In genomic region chr2:70523672-70523995, GRCh38 we compare ENCODE assay signal across 14 cellular contexts. TPM values are rescaled to one million over a fixed set of nuclear protein-coding genes. Genes with fewer than 3 reads are reported as not detected.
A peak's percentile ranks its signal among the peaks of the same experiment; 100 is the strongest.
DNase-seq lines count a peak whose midpoint lies in the region; ATAC-seq, FAIRE-seq and TF ChIP-seq lines count a peak whose summit lies in the region.
"Had no signal": no experiment of that assay in that cellular context is flagged by ENCODE, and none has a peak within 500 bp of the region (broad histone marks: within the 10 kb centered on the region; RNA-seq: fewer than 3 reads in every experiment).

No MANE protein-coding gene starts in this region.

- H3K27me3 ChIP-seq in DND-41 (ENCODE audit: insufficient read depth, low read length, poor library complexity) (peaks cover 8% of the 10 kb centered on the region), mammary epithelial cell (ENCODE audit: insufficient read depth, low read length) (no peaks in the 10 kb centered on the region)
- no peaks in the 10 kb centered on the region for H3K27me3 ChIP-seq in naive thymus-derived CD4-positive, alpha-beta T cell (ENCODE audit: control insufficient read depth in 2 of 2, insufficient read depth in 2 of 2, low read length in 2 of 2)
- H3K27me3 ChIP-seq: ascending aorta, vagina had no signal

- FAIRE-seq in A549 (lab: Jason Lieb, UNC): no peak

- in situ Hi-C loops in mammary epithelial cell (cut with MboI; ENCODE audit: low sequenced_read_pairs in 2 of 2): no loop called here

- H3K4me1 Mint-ChIP-seq in naive thymus-derived CD4-positive, alpha-beta T cell: peaks cover 13 to 22% (median 17%) of the 10 kb centered on the region in 7 donors

- no peak for DNase-seq in A549 (ENCODE audit: low read depth in 1 of 2, low spot score in 1 of 2)
- DNase-seq in DND-41: no peak
- no peak for DNase-seq in mammary epithelial cell
- DNase-seq in naive thymus-derived CD4-positive, alpha-beta T cell: no peak
- no peak for DNase-seq in NCI-H1436 treated with DMSO at 0.1 percent for 48 hours (lab: John Stamatoyannopoulos, UW)
- DNase-seq in caudate nucleus (lab: John Stamatoyannopoulos, UW): no peak
- DNase-seq in stimulated activated naive CD4-positive, alpha-beta T cell (lab: John Stamatoyannopoulos, UW): no peak
- DNase-seq in DMS53 treated with DMSO at 0.1 percent for 48 hours (lab: John Stamatoyannopoulos, UW; ENCODE audit: unreplicated experiment): no peak
- DNase-seq: NCI-H1092 treated with DMSO at 0.1 percent for 48 hours, T1000 had no signal

- H3K36me3 ChIP-seq in DND-41 (ENCODE audit: insufficient read depth, low read length) (no peaks in the 10 kb centered on the region), mammary epithelial cell (ENCODE audit: insufficient read depth, low read length) (no peaks in the 10 kb centered on the region)
- no peaks in the 10 kb centered on the region for H3K36me3 ChIP-seq in naive thymus-derived CD4-positive, alpha-beta T cell (ENCODE audit: control insufficient read depth in 2 of 3, insufficient read depth in 3 of 3, low read length in 3 of 3)
- H3K36me3 ChIP-seq: ascending aorta, vagina had no signal

- H3K9me3 ChIP-seq in A549 (no peaks in the 10 kb centered on the region), DND-41 (ENCODE audit: insufficient read depth, low read length, severe bottlenecking) (no peaks in the 10 kb centered on the region), mammary epithelial cell (replicated peaks; ENCODE audit: insufficient read depth, low read length) (no peaks in the 10 kb centered on the region)
- H3K9me3 ChIP-seq in naive thymus-derived CD4-positive, alpha-beta T cell (ENCODE audit: control insufficient read depth in 2 of 3, low read length in 3 of 3): no peaks in the 10 kb centered on the region
- H3K9me3 ChIP-seq: ascending aorta, vagina had no signal

- no peaks in the 10 kb centered on the region for H3K79me2 ChIP-seq in DND-41 (ENCODE audit: insufficient read depth, low read length)
- peaks cover 95% of the 10 kb centered on the region for H3K79me2 ChIP-seq in mammary epithelial cell (ENCODE audit: insufficient read depth, low read length)

- peak overlapping the region; percentile 89 for H3K4me2 ChIP-seq in A549
- no peak overlapping the region for H3K4me2 ChIP-seq in DND-41 (ENCODE audit: insufficient read depth, low read length)
- H3K4me2 ChIP-seq in mammary epithelial cell (ENCODE audit: insufficient read depth, low read depth, low read length): peak overlapping the region; percentile 68

- no peak for TF ChIP-seq RAD21 in A549 (conservative IDR thresholded peaks at IDR 0.05 in 1 of 2, IDR thresholded peaks at IDR 0.05 in 1 of 2)

- ATAC-seq in A549 (no peak), DND-41 (ENCODE audit: insufficient read depth, low read depth) (peak; percentile 27; the same call in 1 of the 3 replicates)
- peak; percentile 32 for ATAC-seq in naive thymus-derived CD4-positive, alpha-beta T cell

- H3K27ac Mint-ChIP-seq in naive thymus-derived CD4-positive, alpha-beta T cell: peak overlapping the region; percentile 60 to 92 (median 83)
- H3K27ac Mint-ChIP-seq: progenitor cell of endocrine pancreas had no signal

- no peaks in the 10 kb centered on the region for H3K9me3 Mint-ChIP-seq in naive thymus-derived CD4-positive, alpha-beta T cell

- TF ChIP-seq CTCF in A549 (IDR thresholded peaks at IDR 0.05) (no peak), DND-41 (IDR thresholded peaks at IDR 0.05; ENCODE audit: borderline replicate concordance, extremely low read depth, low read length, poor library complexity, severe bottlenecking) (no peak), mammary epithelial cell (conservative IDR thresholded peaks at IDR 0.05 in 1 of 2, IDR thresholded peaks at IDR 0.05 in 1 of 2; ENCODE audit: extremely low read depth in 1 of 2, insufficient read depth in 1 of 2, low read depth in 1 of 2, low read length in 2 of 2) (no peak)

- H3K27me3 Mint-ChIP-seq in naive thymus-derived CD4-positive, alpha-beta T cell: no peaks in the 10 kb centered on the region

- H3K4me3 Mint-ChIP-seq in naive thymus-derived CD4-positive, alpha-beta T cell: peak overlapping the region in 8 of 10 donors; percentile 6 to 67 (median 34)

- POLR2A ChIA-PET in A549 (lab: Yijun Ruan, JAX): no interaction called here
- POLR2A ChIA-PET in naive thymus-derived CD4-positive, alpha-beta T cell (lab: Charles Lee): no interaction called here

- no peak for TF ChIP-seq EP300 in A549 (IDR thresholded peaks at IDR 0.05)

- H2AFZ ChIP-seq in DND-41 (ENCODE audit: low read depth, low read length): no peak overlapping the region
- no peak overlapping the region for H2AFZ ChIP-seq in mammary epithelial cell (ENCODE audit: low read depth, low read length)

- dilution Hi-C loops in mammary epithelial cell (cut with HindIII; ENCODE audit: low sequenced_read_pairs): no loop called here

- TSS peak; percentile 27 for BruUV-seq in mammary epithelial cell (replicated peaks; lab: Mats Ljungman, UMichigan)

- peak overlapping the region; percentile 80 to 92 for H3K27ac ChIP-seq in A549
- H3K27ac ChIP-seq in DND-41 (ENCODE audit: low read length): no peak overlapping the region
- peak overlapping the region; percentile 97 for H3K27ac ChIP-seq in mammary epithelial cell (ENCODE audit: insufficient read depth, low read depth, low read length)
- no peak overlapping the region for H3K27ac ChIP-seq in naive thymus-derived CD4-positive, alpha-beta T cell (ENCODE audit: low read depth, low read length)
- no peak overlapping the region for H3K27ac ChIP-seq in caudate nucleus (ENCODE audit: low read depth, low read length)
- H3K27ac ChIP-seq: ascending aorta had no signal

- H4K20me1 ChIP-seq in DND-41 (ENCODE audit: insufficient read depth, low read length): no peaks in the 10 kb centered on the region
- H4K20me1 ChIP-seq in mammary epithelial cell (ENCODE audit: insufficient read depth, low read length): no peaks in the 10 kb centered on the region

- CTCF ChIA-PET in A549 (lab: Yijun Ruan, JAX) (interaction anchor here (1.5 to 1.6 kb wide), 2 partner anchors 181 to 220 kb away, joined by 7 to 8 read pairs; no protein-coding TSS in a partner anchor), mammary epithelial cell (lab: Charles Lee; ENCODE audit: low non-redundant PET) (no interaction called here)
- CTCF ChIA-PET in naive thymus-derived CD4-positive, alpha-beta T cell (lab: Charles Lee): no interaction called here

- H3K4me1 ChIP-seq in A549: peaks cover 53% of the 10 kb centered on the region
- H3K4me1 ChIP-seq in DND-41 (ENCODE audit: insufficient read depth, low read length): peaks cover 2% of the 10 kb centered on the region; the same call in 1 of the 2 replicates
- H3K4me1 ChIP-seq in mammary epithelial cell (ENCODE audit: insufficient read depth, low read length): peaks cover 69% of the 10 kb centered on the region
- peaks cover 19 to 26% of the 10 kb centered on the region in 2 donors for H3K4me1 ChIP-seq in naive thymus-derived CD4-positive, alpha-beta T cell (ENCODE audit: control insufficient read depth in 2 of 2, insufficient read depth in 2 of 2, low read length in 2 of 2)

- intact Hi-C loops in mammary epithelial cell (cut with micrococcal nuclease): loop anchor here (10.0 kb wide), 1 partner anchor 179 kb away; no protein-coding TSS in a partner anchor
- intact Hi-C loops in naive thymus-derived CD4-positive, alpha-beta T cell (cut with micrococcal nuclease): no loop called here

- no peak overlapping the region for H3K9ac ChIP-seq in DND-41 (ENCODE audit: low read depth, low read length)
- peak overlapping the region; percentile 62 for H3K9ac ChIP-seq in mammary epithelial cell (ENCODE audit: insufficient read depth, low read length)

- H3K4me3 ChIP-seq in A549: no peak overlapping the region
- H3K4me3 ChIP-seq in DND-41 (ENCODE audit: low read depth in 1 of 2, low read length in 2 of 2): no peak overlapping the region
- H3K4me3 ChIP-seq in mammary epithelial cell (replicated peaks in 1 of 3; ENCODE audit: insufficient read depth in 1 of 3, low read depth in 2 of 3, low read length in 3 of 3): peak overlapping the region in 1 of 3 experiments; percentile 1
- H3K4me3 ChIP-seq in naive thymus-derived CD4-positive, alpha-beta T cell (ENCODE audit: low read length): no peak overlapping the region
- H3K4me3 ChIP-seq: ascending aorta, smooth muscle cell, vagina had no signal

- no peak for TF ChIP-seq POLR2A in A549 (IDR thresholded peaks at IDR 0.05; ENCODE audit: low read length)

- H3K36me3 Mint-ChIP-seq in naive thymus-derived CD4-positive, alpha-beta T cell: no peaks in the 10 kb centered on the region

TF ChIP-seq in A549, 52 proteins besides CTCF, POLR2A, EP300 and RAD21:
- TF ChIP-seq EHMT2 (IDR thresholded peaks at IDR 0.05; ENCODE audit: low read depth): no peak
- no peak for TF ChIP-seq JUN (IDR thresholded peaks at IDR 0.05)
- TF ChIP-seq HDAC2 (IDR thresholded peaks at IDR 0.05): no peak
- TF ChIP-seq CHD2 (IDR thresholded peaks at IDR 0.05; ENCODE audit: low read length, partially characterized antibody): no peak
- no peak for TF ChIP-seq HEYL (CRISPR knock-in tag; IDR thresholded peaks at IDR 0.05)
- no peak for TF ChIP-seq RNF2 (IDR thresholded peaks at IDR 0.05; ENCODE audit: borderline replicate concordance, low read depth)
- no peak for TF ChIP-seq TP53 (CRISPR knock-in tag; IDR thresholded peaks at IDR 0.05)

RNA-seq across cellular contexts. Expression of gene TGFA, which starts 30.0 kb away (rescaled TPM):
- 3.5 and 3.6 TPM in 2 replicates for polyA plus RNA-seq in A549 (2011; rRNA removed)
- polyA plus RNA-seq in A549 (2012; cell fraction: cytosol; rRNA removed): 2.5 and 3.2 TPM in 2 replicates
- polyA plus RNA-seq in A549 (2012; cell fraction: nucleus; rRNA removed): 1.9 and 3.8 TPM in 2 replicates
- 5.2 to 7.1 TPM (median 5.3 TPM) in 3 replicates for polyA plus RNA-seq in A549 (2017; fragmentation: RNase III; extraction: RNeasy Plus Mini Kit Qiagen cat#74134 plus additional on column Dnase treatment)
- 4.1 and 5.3 TPM in 2 replicates for polyA minus RNA-seq in A549 (2011; rRNA and poly(A)+ RNA removed)
- total RNA-seq in mammary epithelial cell: 100 to 1,000 TPM in 1 of 2 donors, 10 to 100 TPM in 1; 59.2 to 126 TPM
- polyA plus RNA-seq in mammary epithelial cell: 82.0 TPM
- polyA minus RNA-seq in mammary epithelial cell: 88.0 TPM
- 1 to 10 TPM in 3 of 5 experiments, under 1 TPM in 1, not detected in 1; 0.98 to 3.2 (median 2.3) TPM for total RNA-seq in naive thymus-derived CD4-positive, alpha-beta T cell
- 1 to 10 TPM in 1 of 2 donors, under 1 TPM in 1; 0.44 to 1.8 TPM for polyA plus RNA-seq in naive thymus-derived CD4-positive, alpha-beta T cell

Comparison
In these comparisons a context has a peak if more than half of its experiments do, and no peak if none do; other contexts are left out.
1. ATAC-seq: peak in DND-41 (single experiment) and naive thymus-derived CD4-positive, alpha-beta T cell (single experiment); none in A549 (0 of 2).
2. H3K27ac ChIP-seq: peak in A549 (2 of 2) and mammary epithelial cell (single experiment); none in DND-41 (single experiment), naive thymus-derived CD4-positive, alpha-beta T cell (single experiment) and caudate nucleus (single experiment).
3. RNA of gene TGFA, which starts 30.0 kb away (polyA plus RNA-seq): 82.0 TPM in mammary epithelial cell (single experiment); 1.9 to 7.1 TPM in A549 and 0.44 to 1.8 TPM in naive thymus-derived CD4-positive, alpha-beta T cell; every median in the first group is over 10 times any median in the second.